18 cellular contexts compared by ENCODE assay signal in genomic region chr20:11296951-11297350, GRCh38.
DNase-seq lines count a peak whose midpoint lies in the region; ATAC-seq and TF ChIP-seq lines count a peak whose summit lies in the region.
"Had no signal": no experiment of that assay in that cellular context is flagged by ENCODE, and none has a peak within 500 bp of the region (broad histone marks: within the 10 kb centered on the region; RNA-seq: fewer than 3 reads in every experiment).

No MANE protein-coding gene starts in this region.

- H2AFZ ChIP-seq in H9 (ENCODE audit: low read length) = peak overlapping the region; percentile 94

- no peak overlapping the region for H3K27ac ChIP-seq in H9 (ENCODE audit: insufficient read length, low read depth, low read length)
- no peak overlapping the region for H3K27ac ChIP-seq in mesendoderm (ENCODE audit: low read depth, low read length)
- H3K27ac ChIP-seq: BLaER1 treated with 17β-estradiol and CSF1 and Interleukin-3, amounts not matched to agents 10 nM and 100 nM had no signal

- H3K4ac ChIP-seq in H9 (ENCODE audit: low read depth, low read length) (no peak overlapping the region), mesendoderm (ENCODE audit: low read depth, low read length) (no peak overlapping the region)

- peaks cover 0 to 2% (median 0%) of the 10 kb centered on the region in 3 experiments; a peak in 1 of 7 replicates for H3K36me3 Mint-ChIP-seq in H9 (ENCODE audit: insufficient read depth in 1 of 3, low read depth in 3 of 3)
- H3K36me3 Mint-ChIP-seq in WTC11 = no peaks in the 10 kb centered on the region
- H3K36me3 Mint-ChIP-seq: CD8-positive, alpha-beta T cell had no signal

- ATAC-seq in WTC11 (no peak; the same call in 1 of the 2 replicates), HG02840 (IDR thresholded peaks at IDR 0.05; ENCODE audit: low FRiP score, unreplicated experiment) (no peak)
- no peak for ATAC-seq in stimulated activated naive CD8-positive, alpha-beta T cell treated with anti-CD3 and anti-CD28 coated beads, Interleukin-15, Interleukin-2, amounts not matched to agents 100 U/mL and 50 U/mL, for 24 hours
- ATAC-seq: CD8-positive, alpha-beta T cell had no signal

- no peaks in the 10 kb centered on the region for H3K27me3 ChIP-seq in H9 (ENCODE audit: insufficient read depth, low read length)
- H3K27me3 ChIP-seq in mesendoderm (ENCODE audit: insufficient read depth, low read length, poor library complexity) = no peaks in the 10 kb centered on the region
- H3K27me3 ChIP-seq: BLaER1 treated with 17β-estradiol and CSF1 and Interleukin-3, amounts not matched to agents 10 nM and 100 nM; MG63 had no signal

- H3K27ac Mint-ChIP-seq in H9 = peak overlapping the region in 2 of 3 experiments; percentile 30 to 49; a peak in 3 of 7 replicates
- H3K27ac Mint-ChIP-seq in WTC11 = peak overlapping the region; percentile 12; the same call in 1 of the 2 replicates
- H3K27ac Mint-ChIP-seq: CD8-positive, alpha-beta T cell had no signal

- H3K79me2 ChIP-seq in H9 (ENCODE audit: insufficient read depth, low read length) = no peaks in the 10 kb centered on the region
- H3K79me2 ChIP-seq in mesendoderm (ENCODE audit: control insufficient read depth, insufficient read depth, low read length) = no peaks in the 10 kb centered on the region

- H3K18ac ChIP-seq in H9 (ENCODE audit: insufficient read length, low read depth, low read length) (no peak overlapping the region), mesendoderm (ENCODE audit: low read length) (no peak overlapping the region)

- H3K4me3 ChIP-seq in epithelial cell of esophagus (ENCODE audit: low read length) (no peak overlapping the region), mesendoderm (ENCODE audit: low read length) (no peak overlapping the region)
- H3K4me3 ChIP-seq: BLaER1 treated with 17β-estradiol and CSF1 and Interleukin-3, amounts not matched to agents 10 nM and 100 nM; MG63 had no signal

- no peaks in the 10 kb centered on the region for H3K9me3 Mint-ChIP-seq in H9
- H3K9me3 Mint-ChIP-seq in WTC11 = peaks cover 7% of the 10 kb centered on the region; the same call in 1 of the 2 replicates

- peak overlapping the region; percentile 45 for H2BK20ac ChIP-seq in H9 (ENCODE audit: low read depth, low read length, poor library complexity, severe bottlenecking)

- no peak overlapping the region for H3K4me3 Mint-ChIP-seq in H9
- H3K4me3 Mint-ChIP-seq in WTC11 = no peak overlapping the region
- H3K4me3 Mint-ChIP-seq: CD8-positive, alpha-beta T cell had no signal

- H3K4me2 ChIP-seq in H9 (ENCODE audit: insufficient read depth, insufficient read length, low read length) (no peak overlapping the region), mesendoderm (ENCODE audit: low read length) (no peak overlapping the region)
- H3K4me2 ChIP-seq: BLaER1 treated with 17β-estradiol and CSF1 and Interleukin-3, amounts not matched to agents 10 nM and 100 nM had no signal

- no peaks in the 10 kb centered on the region for H3K36me3 ChIP-seq in mesendoderm (ENCODE audit: control insufficient read depth, insufficient read depth, low read length)
- H3K36me3 ChIP-seq: BLaER1 treated with 17β-estradiol and CSF1 and Interleukin-3, amounts not matched to agents 10 nM and 100 nM; MG63 had no signal

- DNase-seq in H9 (no peak), WTC11 (ENCODE audit: low spot score) (no peak), epithelial cell of esophagus (ENCODE audit: low read depth) (peak; percentile 58), mesendoderm (peak; percentile 43), NOMO-1 treated with DMSO at 0.1 percent for 48 hours (lab: John Stamatoyannopoulos, UW; ENCODE audit: unreplicated experiment) (no peak), NCI-H2081 treated with DMSO at 0.1 percent for 48 hours (lab: John Stamatoyannopoulos, UW) (no peak)
- DNase-seq in stimulated activated naive CD8-positive, alpha-beta T cell treated with anti-CD3 and anti-CD28 coated beads, Interleukin-15, Interleukin-2, amounts not matched to agents 100 U/mL and 50 U/mL, for 24 hours = no peak
- DNase-seq: Calu3; CD8-positive, alpha-beta T cell; Karpas-422; MG63; NCI-H1048; NCI-H1436 treated with DMSO at 0.1 percent for 48 hours; NCI-H2029; NCI-H446 treated with DMSO at 0.1 percent for 48 hours; NCI-H748 treated with DMSO at 0.1 percent for 48 hours had no signal

- no peak overlapping the region for H3T11ph ChIP-seq in H9 (ENCODE audit: low read length)

- H3K9ac ChIP-seq in H9 (ENCODE audit: extremely low read depth, insufficient read length, low read length) = no peak overlapping the region
- H3K9ac ChIP-seq in mesendoderm (ENCODE audit: low read length) = no peak overlapping the region
- H3K9ac ChIP-seq: BLaER1 treated with 17β-estradiol and CSF1 and Interleukin-3, amounts not matched to agents 10 nM and 100 nM had no signal

- no peak overlapping the region for H2BK15ac ChIP-seq in H9 (ENCODE audit: low read depth, low read length)
- peak overlapping the region; percentile 42 for H2BK15ac ChIP-seq in mesendoderm (replicated peaks; ENCODE audit: low read depth)

- H3K4me1 ChIP-seq in H9 (ENCODE audit: insufficient read depth, low read length) (no peaks in the 10 kb centered on the region; the same call in 1 of the 2 replicates), mesendoderm (ENCODE audit: control insufficient read depth, low read depth, low read length) (no peaks in the 10 kb centered on the region)
- H3K4me1 ChIP-seq: BLaER1 treated with 17β-estradiol and CSF1 and Interleukin-3, amounts not matched to agents 10 nM and 100 nM had no signal

- POLR2A ChIA-PET in WTC11 (lab: Charles Lee) = no interaction called here

- no peaks in the 10 kb centered on the region for H3K9me3 ChIP-seq in H9 (ENCODE audit: control insufficient read depth, low read depth, low read length)
- H3K9me3 ChIP-seq: MG63 had no signal

- H2BK120ac ChIP-seq in H9 (ENCODE audit: low read depth, low read length, poor library complexity, severe bottlenecking) (no peak overlapping the region), mesendoderm (ENCODE audit: low read depth, low read length) (no peak overlapping the region)

- no peak overlapping the region for H4K91ac ChIP-seq in H9 (ENCODE audit: insufficient read length, low read depth, low read length)

- H3K79me1 ChIP-seq in H9 (ENCODE audit: insufficient read depth, low read depth, low read length, poor library complexity, severe bottlenecking) (no peaks in the 10 kb centered on the region), mesendoderm (ENCODE audit: low read length) (no peaks in the 10 kb centered on the region)

- H2AK5ac ChIP-seq in H9 (ENCODE audit: insufficient read length, low read length) (no peak overlapping the region), mesendoderm (ENCODE audit: low read length) (no peak overlapping the region)

- no peak for TF ChIP-seq CTCF in H9 (conservative IDR thresholded peaks at IDR 0.05)
- no peak for TF ChIP-seq CTCF in WTC11 (IDR thresholded peaks at IDR 0.05)
- no peak for TF ChIP-seq CTCF in epithelial cell of esophagus (IDR thresholded peaks at IDR 0.05; ENCODE audit: insufficient read depth, low read depth, low read length, missing control alignments)

- no peaks in the 10 kb centered on the region for H4K20me1 ChIP-seq in H9 (ENCODE audit: control insufficient read depth, insufficient read depth, insufficient read length)
- H4K20me1 ChIP-seq: BLaER1 treated with 17β-estradiol and CSF1 and Interleukin-3, amounts not matched to agents 10 nM and 100 nM had no signal

- H2BK12ac ChIP-seq in H9 (ENCODE audit: insufficient read length, low read depth, low read length) = no peak overlapping the region

- CTCF ChIA-PET in WTC11 (lab: Charles Lee) = no interaction called here

- H3K14ac ChIP-seq in H9 (ENCODE audit: insufficient read depth, low read length) = no peak overlapping the region

- H3K23me2 ChIP-seq in H9 (ENCODE audit: insufficient read length, low read depth, low read length, poor library complexity, severe bottlenecking) = no peaks in the 10 kb centered on the region

- H4K8ac ChIP-seq in H9 (replicated peaks; ENCODE audit: insufficient read length, low read depth, low read length) (no peak overlapping the region), mesendoderm (ENCODE audit: low read depth, low read length) (no peak overlapping the region)

- H3K23ac ChIP-seq in H9 (ENCODE audit: insufficient read length, low read depth, low read length) (no peak overlapping the region), mesendoderm (ENCODE audit: low read length) (no peak overlapping the region)

- no peaks in the 10 kb centered on the region for H3K27me3 Mint-ChIP-seq in H9 (ENCODE audit: low read depth)
- no peaks in the 10 kb centered on the region for H3K27me3 Mint-ChIP-seq in WTC11 (ENCODE audit: low read depth)

- no peak overlapping the region for H2BK5ac ChIP-seq in H9 (ENCODE audit: insufficient read length, low read length)
- no peak overlapping the region for H2BK5ac ChIP-seq in mesendoderm (ENCODE audit: low read length)

- H3K4me1 Mint-ChIP-seq in H9 = peaks cover 17 to 21% of the 10 kb centered on the region in 2 experiments
- peaks cover 25% of the 10 kb centered on the region for H3K4me1 Mint-ChIP-seq in WTC11

- H4K5ac ChIP-seq in H9 (ENCODE audit: insufficient read length, low read depth, low read length) (no peak overlapping the region), mesendoderm (ENCODE audit: low read length) (no peak overlapping the region)

- no peak overlapping the region for H3K56ac ChIP-seq in H9 (ENCODE audit: insufficient read length, low read depth, low read length)
- H3K56ac ChIP-seq in mesendoderm (ENCODE audit: low read length) = no peak overlapping the region

TF ChIP-seq in WTC11, 78 proteins besides CTCF, POLR2A, EP300 and RAD21 (continues in another document):
- TF ChIP-seq ZSCAN18 (CRISPR knock-in tag; IDR thresholded peaks at IDR 0.05) (no peak), JUN (CRISPR knock-in tag; IDR thresholded peaks at IDR 0.05) (no peak)

Comparison
In these comparisons a context has a peak if more than half of its experiments do, and no peak if none do; other contexts are left out.
1. DNase-seq: peak in epithelial cell of esophagus (single experiment) and mesendoderm (single experiment); none in H9 (single experiment), WTC11 (single experiment), stimulated activated naive CD8-positive, alpha-beta T cell treated with anti-CD3 and anti-CD28 coated beads, Interleukin-15, Interleukin-2, amounts not matched to agents 100 U/mL and 50 U/mL, for 24 hours (single experiment), NOMO-1 treated with DMSO at 0.1 percent for 48 hours (single experiment) and NCI-H2081 treated with DMSO at 0.1 percent for 48 hours (single experiment).